ENCODE assay signal across 10 cellular contexts in genomic region chr12:4829793-4830162, GRCh38.
DNase-seq lines count a peak whose midpoint lies in the region; ATAC-seq and TF ChIP-seq lines count a peak whose summit lies in the region.
"Had no signal": no experiment of that assay in that cellular context is flagged by ENCODE, and none has a peak within 500 bp of the region (broad histone marks: within the 10 kb centered on the region; RNA-seq: fewer than 3 reads in every experiment).

No MANE protein-coding gene starts in this region.

- TF ChIP-seq EP300 in stomach (IDR thresholded peaks at IDR 0.05) (no peak), gastroesophageal sphincter (IDR thresholded peaks at IDR 0.05) (no peak)

- 42 to 79% (median 62%) methylated on average over 6 of the region's 6 CpGs for WGBS in stomach, 5 donors
- WGBS in gastroesophageal sphincter (ENCODE audit: low coverage in 1 of 2), 2 donors, result 53 to 56% methylated on average over 6 of the region's 6 CpGs

- TF ChIP-seq CTCF in stomach (IDR thresholded peaks at IDR 0.05), result no peak
- no peak for TF ChIP-seq CTCF in gastroesophageal sphincter (IDR thresholded peaks at IDR 0.05)
- TF ChIP-seq CTCF in RWPE1 (conservative IDR thresholded peaks at IDR 0.05; ENCODE audit: low read depth), result no peak

- H3K36me3 Mint-ChIP-seq in activated CD8-positive, alpha-beta T cell treated with anti-CD3 and anti-CD28 coated beads, Interleukin-2, amount 10 ng/mL, durations not matched to agents 7 days and 5 days (ENCODE audit: low read depth), result peaks cover 64% of the 10 kb centered on the region

- POLR2A ChIA-PET in activated CD8-positive, alpha-beta T cell treated with anti-CD3 and anti-CD28 coated beads, Interleukin-2, amount 10 ng/mL, durations not matched to agents 7 days and 5 days (lab: Charles Lee), result interaction anchor here (0.7 kb wide), 1 partner anchor 168 kb away, joined by 3 read pairs; no protein-coding TSS in a partner anchor
- POLR2A ChIA-PET in RWPE1 (lab: Yijun Ruan, JAX; ENCODE audit: low non-redundant PET), result no interaction called here

- H3K4me3 Mint-ChIP-seq in activated CD8-positive, alpha-beta T cell treated with anti-CD3 and anti-CD28 coated beads, Interleukin-2, amount 10 ng/mL, durations not matched to agents 7 days and 5 days, result peak overlapping the region; percentile 79

- no peak for TF ChIP-seq POLR2A in stomach (IDR thresholded peaks at IDR 0.05)
- no peak for TF ChIP-seq POLR2A in gastroesophageal sphincter (IDR thresholded peaks at IDR 0.05)

- intact Hi-C loops in stomach (cut with DNase I; ENCODE audit: low total_unique reads), result no loop called here

- no peaks in the 10 kb centered on the region for H3K4me1 ChIP-seq in stomach
- peaks cover 0 to 12% (median 0%) of the 10 kb centered on the region in 3 donors for H3K4me1 ChIP-seq in gastroesophageal sphincter
- H3K4me1 ChIP-seq: uterus had no signal

- peak; percentile 29 for DNase-seq in DMS79 treated with DMSO at 0.1 percent for 48 hours (lab: John Stamatoyannopoulos, UW)
- DNase-seq in activated CD8-positive, alpha-beta T cell treated with anti-CD3 and anti-CD28 coated beads, Interleukin-2, amount 10 ng/mL, durations not matched to agents 7 days and 5 days, result no peak
- DNase-seq in stomach, result no peak
- DNase-seq in central memory CD4-positive, alpha-beta T cell, result no peak
- DNase-seq in RWPE1 (ENCODE audit: low spot score), result no peak
- DNase-seq: uterus had no signal

- H3K36me3 ChIP-seq in stomach, result no peaks in the 10 kb centered on the region
- H3K36me3 ChIP-seq in gastroesophageal sphincter, result no peaks in the 10 kb centered on the region
- H3K36me3 ChIP-seq: uterus had no signal

- peaks cover 76% of the 10 kb centered on the region for H3K4me1 Mint-ChIP-seq in activated CD8-positive, alpha-beta T cell treated with anti-CD3 and anti-CD28 coated beads, Interleukin-2, amount 10 ng/mL, durations not matched to agents 7 days and 5 days (ENCODE audit: low read depth)

- H3K27me3 Mint-ChIP-seq in activated CD8-positive, alpha-beta T cell treated with anti-CD3 and anti-CD28 coated beads, Interleukin-2, amount 10 ng/mL, durations not matched to agents 7 days and 5 days (ENCODE audit: low read depth), result no peaks in the 10 kb centered on the region

- H3K9me3 Mint-ChIP-seq in activated CD8-positive, alpha-beta T cell treated with anti-CD3 and anti-CD28 coated beads, Interleukin-2, amount 10 ng/mL, durations not matched to agents 7 days and 5 days (ENCODE audit: insufficient read depth), result peaks cover 14% of the 10 kb centered on the region

- ATAC-seq in GM19438 (IDR thresholded peaks at IDR 0.05; ENCODE audit: low read depth, unreplicated experiment), result peak; percentile 26
- peak; percentile 20 for ATAC-seq in HG03460 (IDR thresholded peaks at IDR 0.05; ENCODE audit: unreplicated experiment)
- peak; percentile 53 for ATAC-seq in activated CD8-positive, alpha-beta T cell treated with anti-CD3 and anti-CD28 coated beads, Interleukin-2, amount 10 ng/mL, durations not matched to agents 7 days and 5 days
- no peak for ATAC-seq in gastroesophageal sphincter
- ATAC-seq: K562 had no signal

- peaks cover 0 to 10% (median 7%) of the 10 kb centered on the region in 4 donors for H3K9me3 ChIP-seq in stomach
- no peaks in the 10 kb centered on the region for H3K9me3 ChIP-seq in gastroesophageal sphincter
- H3K9me3 ChIP-seq: uterus had no signal

- H3K27me3 ChIP-seq in stomach (peaks cover 0 to 36% (median 0%) of the 10 kb centered on the region in 3 donors), gastroesophageal sphincter (peaks cover 33% of the 10 kb centered on the region)
- H3K27me3 ChIP-seq: uterus had no signal

- CTCF ChIA-PET in activated CD8-positive, alpha-beta T cell treated with anti-CD3 and anti-CD28 coated beads, Interleukin-2, amount 10 ng/mL, durations not matched to agents 7 days and 5 days (lab: Charles Lee), result interaction anchor here (1.4 to 7.7 kb wide), 2 partner anchors 22 to 26 kb away, joined by 5 to 78 read pairs; no protein-coding TSS in a partner anchor
- CTCF ChIA-PET in RWPE1 (lab: Yijun Ruan, JAX), result interaction anchor here (1.0 kb wide), 1 partner anchor 19 kb away, joined by 4 read pairs; no protein-coding TSS in a partner anchor

- H3K4me3 ChIP-seq in stomach, result no peak overlapping the region
- H3K4me3 ChIP-seq in gastroesophageal sphincter, result no peak overlapping the region
- H3K4me3 ChIP-seq: K562, uterus had no signal

- H3K27ac Mint-ChIP-seq in activated CD8-positive, alpha-beta T cell treated with anti-CD3 and anti-CD28 coated beads, Interleukin-2, amount 10 ng/mL, durations not matched to agents 7 days and 5 days, result peak overlapping the region; percentile 94

- H3K27ac ChIP-seq in stomach, result no peak overlapping the region
- no peak overlapping the region for H3K27ac ChIP-seq in gastroesophageal sphincter
- no peak overlapping the region for H3K27ac ChIP-seq in RWPE1
- H3K27ac ChIP-seq: uterus had no signal
